Comparison of ENCODE assay signal across 25 cellular contexts in the genomic region with DNA sequence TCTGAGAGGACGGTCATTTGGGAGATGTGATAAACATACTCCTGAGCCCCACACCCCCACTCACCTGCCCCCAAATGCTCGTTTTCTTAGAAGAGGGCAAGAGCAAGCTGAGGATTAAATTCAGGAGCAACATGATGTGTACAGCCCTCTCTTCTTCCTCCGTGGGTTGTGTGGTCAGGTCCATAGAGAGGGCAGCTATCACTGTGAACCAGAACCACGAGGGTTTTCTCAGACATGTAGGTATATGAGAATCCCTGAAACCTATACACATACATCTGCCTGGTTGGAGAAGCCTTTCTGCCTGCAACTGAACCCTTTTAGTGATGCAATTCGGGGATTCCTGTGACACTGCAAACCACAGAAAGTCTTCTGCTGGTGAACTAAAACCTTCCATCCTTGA.
"Had no signal": no experiment of that assay in that cellular context is flagged by ENCODE, and none has a peak within 500 bp of the region (broad histone marks: within the 10 kb centered on the region; RNA-seq: fewer than 3 reads in every experiment).

No MANE protein-coding gene starts in this region.

- DNase-seq: activated CD4-positive, alpha-beta T cell treated with anti-CD3 and anti-CD28 coated beads for 1 hour; activated CD4-positive, alpha-beta T cell treated with anti-CD3 and anti-CD28 coated beads, Interleukin-2, amount 50 U/mL, for 4 hours; activated effector memory CD4-positive, alpha-beta T cell treated with anti-CD3 and anti-CD28 coated beads, Interleukin-2, amount 50 U/mL, for 16 hours; amniotic stem cell; colonic mucosa; esophagus squamous epithelium; head of caudate nucleus; hypothalamus; left colon; mesendoderm; mucosa of descending colon; occipital lobe; right lobe of liver; stimulated activated CD4-positive, alpha-beta T cell treated with anti-CD3 and anti-CD28 coated beads, Interleukin-2, amount 100 ng/mL, for 24 hours; T-helper 1 cell; T-helper 9 cell; testis had no signal

- H3K27ac Mint-ChIP-seq: activated naive CD4-positive, alpha-beta T cell treated with anti-CD3 and anti-CD28 coated beads, Interleukin-2, amount 50 U/mL, for 24 hours; stimulated activated memory B cell treated with anti-CD40 and anti-IgM and Interleukin-4, amounts not matched to agents 10 μg/mL and 1 μg/mL and 100 μg/mL, for 72 hours; type B pancreatic cell had no signal

- H3K27me3 Mint-ChIP-seq: activated naive CD4-positive, alpha-beta T cell treated with anti-CD3 and anti-CD28 coated beads, Interleukin-2, amount 50 U/mL, for 24 hours; central memory CD8-positive, alpha-beta T cell; stimulated activated memory B cell treated with anti-CD40 and anti-IgM and Interleukin-4, amounts not matched to agents 10 μg/mL and 1 μg/mL and 100 μg/mL, for 72 hours had no signal

- H3K9me3 ChIP-seq: breast epithelium, colonic mucosa, esophagus squamous epithelium, gastroesophageal sphincter, mucosa of descending colon, right lobe of liver, testis, vagina had no signal

- H3K27ac ChIP-seq: breast epithelium, colonic mucosa, esophagus squamous epithelium, gastroesophageal sphincter, right lobe of liver, skin epidermis, testis, vagina had no signal

- H3K4me3 Mint-ChIP-seq: activated naive CD4-positive, alpha-beta T cell treated with anti-CD3 and anti-CD28 coated beads, Interleukin-2, amount 50 U/mL, for 24 hours; central memory CD8-positive, alpha-beta T cell; stimulated activated memory B cell treated with anti-CD40 and anti-IgM and Interleukin-4, amounts not matched to agents 10 μg/mL and 1 μg/mL and 100 μg/mL, for 72 hours; type B pancreatic cell had no signal

- H3K9me3 Mint-ChIP-seq: activated naive CD4-positive, alpha-beta T cell treated with anti-CD3 and anti-CD28 coated beads, Interleukin-2, amount 50 U/mL, for 24 hours; central memory CD8-positive, alpha-beta T cell; stimulated activated memory B cell treated with anti-CD40 and anti-IgM and Interleukin-4, amounts not matched to agents 10 μg/mL and 1 μg/mL and 100 μg/mL, for 72 hours had no signal

- H3K27me3 ChIP-seq: breast epithelium, colonic mucosa, esophagus squamous epithelium, gastroesophageal sphincter, right lobe of liver, testis, vagina had no signal

- H3K36me3 ChIP-seq: breast epithelium, colonic mucosa had no signal

- H3K4me1 ChIP-seq: breast epithelium, colonic mucosa, gastroesophageal sphincter, testis, vagina had no signal

- H3K4me3 ChIP-seq: breast epithelium, colonic mucosa, esophagus squamous epithelium, gastroesophageal sphincter, mucosa of descending colon, right lobe of liver, skin epidermis, testis, vagina had no signal

- H3K4me1 Mint-ChIP-seq: stimulated activated memory B cell treated with anti-CD40 and anti-IgM and Interleukin-4, amounts not matched to agents 10 μg/mL and 1 μg/mL and 100 μg/mL, for 72 hours had no signal
